24 cellular contexts compared by ENCODE assay signal in the genomic region with DNA sequence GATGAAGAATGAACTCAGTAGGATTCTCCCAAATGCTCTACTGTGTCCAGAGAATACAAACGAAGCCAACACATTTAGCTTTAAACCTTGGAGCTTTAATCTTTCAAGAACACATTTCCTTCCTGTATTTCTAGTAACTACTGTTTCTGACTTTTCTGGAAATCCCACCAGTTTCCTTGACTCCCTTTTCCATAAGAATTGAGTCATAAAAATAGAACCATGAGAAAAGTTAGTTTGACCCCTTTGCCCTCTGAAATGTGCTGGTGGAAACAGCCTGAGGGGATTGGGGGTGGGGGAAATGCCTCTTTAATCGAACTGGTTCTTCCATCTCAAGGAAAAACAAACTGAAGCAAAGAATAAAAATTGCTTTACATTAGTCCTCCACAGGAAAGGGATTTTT.
DNase-seq lines count a peak whose midpoint lies in the region; ATAC-seq, FAIRE-seq and TF ChIP-seq lines count a peak whose summit lies in the region.
"Had no signal": no experiment of that assay in that cellular context is flagged by ENCODE, and none has a peak within 500 bp of the region (broad histone marks: within the 10 kb centered on the region; RNA-seq: fewer than 3 reads in every experiment).

No MANE protein-coding gene starts in this region.

- peak; percentile 31 to 50 for DNase-seq in HAP-1 (ENCODE audit: low spot score in 2 of 2)
- peak; percentile 4 for DNase-seq in PC-3
- peak; percentile 48 for DNase-seq in glomerular endothelial cell (ENCODE audit: extremely low read depth, low read depth, low spot score)
- peak; percentile 79 for DNase-seq in renal cortical epithelial cell (ENCODE audit: low read depth)
- no peak for DNase-seq in H54 (ENCODE audit: insufficient read length, low spot score)
- no peak for DNase-seq in Kasumi-1 (lab: John Stamatoyannopoulos, UW)
- no peak for DNase-seq in HT-29 (ENCODE audit: low spot score)
- DNase-seq: activated CD4-positive, alpha-beta T cell treated with anti-CD3 and anti-CD28 coated beads for 48 hours; activated T-cell treated with anti-CD3 and anti-CD28 coated beads, Interleukin-2, amount 50 U/mL, for 4 hours; adrenal gland; effector memory CD8-positive, alpha-beta T cell; esophagus squamous epithelium; kidney; MV-4-11; naive B cell; NCI-H524 treated with DMSO at 0.1 percent for 48 hours; retina; stimulated activated CD4-positive, alpha-beta T cell treated with anti-CD3 and anti-CD28 coated beads, Interleukin-4, amount 100 ng/mL, for 1 hour had no signal

- no TSS peak for BruUV-seq in PC-3 (replicated peaks; lab: Mats Ljungman, UMichigan)

- H3K27ac ChIP-seq in PC-3 (ENCODE audit: low read length): no peak overlapping the region
- H3K27ac ChIP-seq: adrenal gland, brain microvascular endothelial cell, esophagus squamous epithelium, gastroesophageal sphincter, vagina had no signal

- H3K4me2 ChIP-seq in PC-3 (ENCODE audit: low read length): no peak overlapping the region

- H3F3A ChIP-seq in PC-3 (ENCODE audit: low read length, unreplicated experiment): no peaks in the 10 kb centered on the region

- H3K4me3 ChIP-seq in HAP-1 (no peak overlapping the region), PC-3 (ENCODE audit: low read length) (no peak overlapping the region)
- H3K4me3 ChIP-seq: adrenal gland, esophagus squamous epithelium, gastroesophageal sphincter, vagina had no signal

- no peak overlapping the region for H3K9ac ChIP-seq in PC-3 (ENCODE audit: low read length)

- no peak for TF ChIP-seq POLR2A in H54 (IDR thresholded peaks at IDR 0.05; ENCODE audit: low read depth, low read length)

- no peak for FAIRE-seq in H54 (lab: Jason Lieb, UNC)
- FAIRE-seq: D721Med, kidney had no signal

- H3K4me1 ChIP-seq in HAP-1: peaks cover 8% of the 10 kb centered on the region
- H3K4me1 ChIP-seq in PC-3 (ENCODE audit: insufficient read depth, low read length): no peaks in the 10 kb centered on the region
- H3K4me1 ChIP-seq: adrenal gland, esophagus squamous epithelium, vagina had no signal

- ATAC-seq in PC-3: no peak
- ATAC-seq: activated T-cell treated with anti-CD3 and anti-CD28 coated beads, Interleukin-2, amount 50 U/mL, for 4 hours; effector memory CD8-positive, alpha-beta T cell; gastroesophageal sphincter; SK-N-SH treated with all-trans-retinoic acid at 6 μM for 48 hours; stimulated activated memory B cell treated with anti-CD40 and anti-IgM and Interleukin-4, amounts not matched to agents 10 μg/mL and 1 μg/mL and 100 μg/mL, for 72 hours had no signal

- H3K9me3 ChIP-seq in HAP-1: no peaks in the 10 kb centered on the region
- H3K9me3 ChIP-seq in PC-3 (ENCODE audit: low read length): no peaks in the 10 kb centered on the region
- H3K9me3 ChIP-seq: adrenal gland, esophagus squamous epithelium, gastroesophageal sphincter, vagina had no signal

- CTCF ChIA-PET in PC-3 (lab: Charles Lee): no interaction called here

- TF ChIP-seq CTCF in PC-3 (conservative IDR thresholded peaks at IDR 0.05; ENCODE audit: low read depth, low read length): no peak

- in situ Hi-C loops in HAP-1 (cut with MboI; ENCODE audit: low sequenced_read_pairs): no loop called here

- H3K27me3 ChIP-seq in HAP-1 (ENCODE audit: low read depth) (no peaks in the 10 kb centered on the region), PC-3 (ENCODE audit: low read length) (no peaks in the 10 kb centered on the region)
- H3K27me3 ChIP-seq: adrenal gland, brain microvascular endothelial cell, esophagus squamous epithelium, gastroesophageal sphincter, vagina had no signal

- no peaks in the 10 kb centered on the region for H3K9me2 ChIP-seq in PC-3 (replicated peaks; ENCODE audit: low read length)

- H3K79me2 ChIP-seq in PC-3 (ENCODE audit: low read length): no peaks in the 10 kb centered on the region

- intact Hi-C loops in PC-3 (cut with micrococcal nuclease): no loop called here

- POLR2A ChIA-PET in PC-3 (lab: Charles Lee; ENCODE audit: unreplicated experiment): no interaction called here

- no peaks in the 10 kb centered on the region for H4K20me1 ChIP-seq in PC-3 (ENCODE audit: low read length)

- H2AFZ ChIP-seq in PC-3 (ENCODE audit: low read length): no peak overlapping the region

- H3K36me3 ChIP-seq in HAP-1 (replicated peaks): no peaks in the 10 kb centered on the region
- no peaks in the 10 kb centered on the region for H3K36me3 ChIP-seq in PC-3 (ENCODE audit: low read depth, low read length)
- H3K36me3 ChIP-seq: adrenal gland, brain microvascular endothelial cell, esophagus squamous epithelium, gastroesophageal sphincter, vagina had no signal

Comparison
In these comparisons a context has a peak if more than half of its experiments do, and no peak if none do; other contexts are left out.
1. DNase-seq: peak in HAP-1 (2 of 2), PC-3 (single experiment), glomerular endothelial cell (single experiment) and renal cortical epithelial cell (single experiment); none in H54 (single experiment), Kasumi-1 (0 of 2) and HT-29 (single experiment).